In the genomic region with DNA sequence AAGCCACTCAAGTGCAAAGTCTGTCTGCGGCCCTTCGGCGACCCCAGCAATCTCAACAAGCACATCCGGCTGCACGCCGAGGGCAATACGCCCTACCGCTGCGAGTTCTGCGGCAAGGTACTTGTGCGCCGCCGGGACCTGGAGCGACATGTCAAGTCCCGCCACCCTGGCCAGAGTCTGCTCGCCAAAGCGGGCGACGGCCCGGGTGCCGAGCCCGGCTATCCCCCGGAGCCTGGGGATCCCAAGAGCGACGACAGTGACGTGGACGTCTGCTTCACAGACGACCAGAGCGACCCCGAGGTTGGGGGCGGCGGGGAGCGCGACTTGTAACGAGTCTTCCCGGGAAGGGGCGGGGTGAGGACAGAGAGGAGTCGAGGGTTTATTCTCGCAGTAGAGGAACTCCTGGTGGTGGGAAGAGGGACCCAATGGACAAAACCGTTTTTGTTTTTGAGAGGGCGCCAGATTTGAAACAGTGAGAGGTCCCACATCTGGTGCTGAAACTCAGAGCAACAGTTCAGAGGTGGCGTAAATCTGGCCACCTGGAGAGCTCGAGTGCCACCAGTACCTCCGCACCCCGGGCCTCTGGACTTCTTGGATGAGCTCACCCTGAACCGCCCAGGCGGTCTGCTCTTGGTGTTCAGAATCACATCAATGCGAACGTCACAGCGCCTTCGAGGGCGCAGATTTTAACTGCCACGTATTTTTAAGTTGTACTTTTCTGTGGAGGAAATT, we compare ENCODE assay signal across 8 cellular contexts. TPM values are rescaled to one million over a fixed set of nuclear protein-coding genes. Genes with fewer than 3 reads are reported as not detected.
DNase-seq lines count a peak whose midpoint lies in the region; ATAC-seq and TF ChIP-seq lines count a peak whose summit lies in the region.

No MANE protein-coding gene starts in this region.

- H3K9ac ChIP-seq in KMS-11 (peak overlapping the region; percentile 90), liver (ENCODE audit: low read depth in 1 of 2, low read length in 2 of 2) (no peak overlapping the region)

- peaks cover 0 to 9% (median 0%) of the 10 kb centered on the region in 7 donors for H3K9me3 Mint-ChIP-seq in CD4-positive, CD25-positive, alpha-beta regulatory T cell
- peaks cover 5% of the 10 kb centered on the region for H3K9me3 Mint-ChIP-seq in type B pancreatic cell

- peak overlapping the region; percentile 23 to 88 (median 72) for H3K4me3 Mint-ChIP-seq in CD4-positive, CD25-positive, alpha-beta regulatory T cell
- H3K4me3 Mint-ChIP-seq in type B pancreatic cell, result peak overlapping the region; percentile 79

- H3K27ac Mint-ChIP-seq in CD4-positive, CD25-positive, alpha-beta regulatory T cell, result no peak overlapping the region
- H3K27ac Mint-ChIP-seq in type B pancreatic cell, result no peak overlapping the region

- peak in 1 of 3 donors; percentile 56 for DNase-seq in CD4-positive, CD25-positive, alpha-beta regulatory T cell
- DNase-seq in activated T-cell treated with anti-CD3 and anti-CD28 coated beads, Interleukin-2, amount 50 U/mL, for 48 hours, result peak; percentile 45 to 57
- DNase-seq in type B pancreatic cell (ENCODE audit: extremely low spot score, unreplicated experiment) (no peak), mesenteric fat pad (ENCODE audit: low spot score) (no peak)

- H3K36me3 ChIP-seq in CD4-positive, CD25-positive, alpha-beta regulatory T cell (ENCODE audit: control insufficient read depth, insufficient read depth, low read length), result no peaks in the 10 kb centered on the region
- H3K36me3 ChIP-seq in KMS-11 (ENCODE audit: insufficient read depth) (no peaks in the 10 kb centered on the region), liver (ENCODE audit: control insufficient read depth in 4 of 4, insufficient read depth in 3 of 4, low read depth in 1 of 4, low read length in 3 of 4) (no peaks in the 10 kb centered on the region)

- H4K20me1 ChIP-seq in KMS-11 (ENCODE audit: insufficient read depth), result no peaks in the 10 kb centered on the region

- H3K36me3 Mint-ChIP-seq in CD4-positive, CD25-positive, alpha-beta regulatory T cell, result no peaks in the 10 kb centered on the region
- no peaks in the 10 kb centered on the region for H3K36me3 Mint-ChIP-seq in type B pancreatic cell

- H3K79me2 ChIP-seq in KMS-11 (ENCODE audit: insufficient read depth, low read depth), result peaks cover 15% of the 10 kb centered on the region; the same call in 1 of the 2 replicates

- ATAC-seq in CD4-positive, CD25-positive, alpha-beta regulatory T cell (ENCODE audit: low read depth in 2 of 2), result peak in 1 of 2 donors; percentile 25
- peak; percentile 10 for ATAC-seq in GM19324 (IDR thresholded peaks at IDR 0.05; ENCODE audit: low FRiP score, unreplicated experiment)
- ATAC-seq in HG03565 (IDR thresholded peaks at IDR 0.05; ENCODE audit: unreplicated experiment), result no peak

- TF ChIP-seq CTCF in KMS-11 (conservative IDR thresholded peaks at IDR 0.05; ENCODE audit: low read depth, low read length) (0 out of 2 replicates have a peak, but pooled peaks have one; percentile 31), liver (IDR thresholded peaks at IDR 0.05; ENCODE audit: low read depth, low read length, missing input control) (no peak), type B pancreatic cell (conservative IDR thresholded peaks at IDR 0.05) (peak; percentile 58)

- no peak overlapping the region for H3K4me3 ChIP-seq in CD4-positive, CD25-positive, alpha-beta regulatory T cell (ENCODE audit: low read depth, low read length)
- H3K4me3 ChIP-seq in KMS-11 (IDR thresholded peaks at IDR 0.05; ENCODE audit: insufficient read depth, low read depth, low read length) (no peak overlapping the region), liver (ENCODE audit: low read depth in 1 of 3, low read length in 3 of 3) (peak overlapping the region in 2 of 3 donors; percentile 48 to 53)

- peaks cover 3 to 9% of the 10 kb centered on the region in 2 experiments for H3K9me3 ChIP-seq in CD4-positive, CD25-positive, alpha-beta regulatory T cell (ENCODE audit: control insufficient read depth in 2 of 2, low read length in 2 of 2)
- H3K9me3 ChIP-seq in liver (ENCODE audit: control insufficient read depth in 4 of 4, low read length in 3 of 4), result peaks cover 0 to 4% (median 0%) of the 10 kb centered on the region in 4 donors

- peaks cover 22% of the 10 kb centered on the region for H3K4me1 ChIP-seq in CD4-positive, CD25-positive, alpha-beta regulatory T cell (ENCODE audit: control insufficient read depth, insufficient read depth, low read length, poor library complexity, severe bottlenecking)
- H3K4me1 ChIP-seq in KMS-11 (ENCODE audit: low read depth, poor library complexity, severe bottlenecking) (peaks cover 37% of the 10 kb centered on the region), liver (ENCODE audit: control insufficient read depth in 4 of 4, insufficient read depth in 4 of 4, low read length in 3 of 4) (peaks cover 12 to 22% (median 19%) of the 10 kb centered on the region in 4 donors)

- H3K4me2 ChIP-seq in KMS-11, result peak overlapping the region; percentile 80

- H3K4me1 Mint-ChIP-seq in CD4-positive, CD25-positive, alpha-beta regulatory T cell, result peaks cover 10 to 27% (median 17%) of the 10 kb centered on the region in 4 donors
- H3K4me1 Mint-ChIP-seq in type B pancreatic cell (ENCODE audit: unreplicated experiment), result no peaks in the 10 kb centered on the region

- TF ChIP-seq RAD21 in liver (IDR thresholded peaks at IDR 0.05), result no peak

- H3K27me3 Mint-ChIP-seq in CD4-positive, CD25-positive, alpha-beta regulatory T cell, result peaks cover 87% of the 10 kb centered on the region
- H3K27me3 Mint-ChIP-seq in type B pancreatic cell, result peaks cover 92% of the 10 kb centered on the region

- H3K27me3 ChIP-seq in CD4-positive, CD25-positive, alpha-beta regulatory T cell (ENCODE audit: control insufficient read depth, insufficient read depth, low read length), result peaks cover 73% of the 10 kb centered on the region
- H3K27me3 ChIP-seq in KMS-11 (ENCODE audit: insufficient read depth, low read depth) (no peaks in the 10 kb centered on the region), liver (ENCODE audit: control insufficient read depth in 4 of 4, insufficient read depth in 4 of 4, low read length in 3 of 4) (peaks cover 6 to 35% (median 18%) of the 10 kb centered on the region in 4 donors)

- H3K27ac ChIP-seq in CD4-positive, CD25-positive, alpha-beta regulatory T cell (ENCODE audit: insufficient read depth, low read length, poor library complexity, severe bottlenecking), result no peak overlapping the region
- H3K27ac ChIP-seq in KMS-11 (peak overlapping the region; percentile 94), liver (ENCODE audit: low read depth in 1 of 2, low read length in 2 of 2) (no peak overlapping the region)

- WGBS in liver, result 5% methylated on average over 53 of the region's 53 CpGs

- peak overlapping the region; percentile 51 for H2AFZ ChIP-seq in KMS-11 (ENCODE audit: low read depth)

TF ChIP-seq in liver, 16 proteins besides CTCF, POLR2A, EP300 and RAD21:
- TF ChIP-seq REST (IDR thresholded peaks at IDR 0.05), result peak; percentile 47
- TF ChIP-seq GABPA (IDR thresholded peaks at IDR 0.05 in 1 of 2, conservative IDR thresholded peaks at IDR 0.05 in 1 of 2), result no peak

RNA-seq across cellular contexts. Expression of gene PRDM13, which starts 8.0 kb away (rescaled TPM):
- total RNA-seq in CD4-positive, CD25-positive, alpha-beta regulatory T cell, result not detected
- not detected for polyA plus RNA-seq in CD4-positive, CD25-positive, alpha-beta regulatory T cell
- total RNA-seq in liver (not detected), type B pancreatic cell (ENCODE audit: low replicate concordance) (not detected in 2 replicates), mesenteric fat pad (not detected)
- not detected for polyA plus RNA-seq in liver

RNA-seq across cellular contexts. Expression of gene CCNC, which starts 46.1 kb away (rescaled TPM):
- total RNA-seq in CD4-positive, CD25-positive, alpha-beta regulatory T cell, result 32.3 TPM
- 10 to 100 TPM; 37.8 to 48.6 (median 47.3) TPM for polyA plus RNA-seq in CD4-positive, CD25-positive, alpha-beta regulatory T cell
- 10 to 100 TPM; 43.2 to 80.7 TPM for total RNA-seq in liver
- 10 to 100 TPM; 32.9 to 52.4 TPM for polyA plus RNA-seq in liver
- total RNA-seq in type B pancreatic cell (ENCODE audit: low replicate concordance), result 52.0 and 61.2 TPM in 2 replicates
- 45.3 TPM for total RNA-seq in mesenteric fat pad

Comparison
In these comparisons a context has a peak if more than half of its experiments do, and no peak if none do; other contexts are left out.
1. DNase-seq: peak in activated T-cell treated with anti-CD3 and anti-CD28 coated beads, Interleukin-2, amount 50 U/mL, for 48 hours (2 of 2); none in type B pancreatic cell (single experiment) and mesenteric fat pad (single experiment).
2. H3K4me3 ChIP-seq: peak in liver (2 of 3); none in CD4-positive, CD25-positive, alpha-beta regulatory T cell (single experiment) and KMS-11 (single experiment).